ENCODE assay signal across 18 cellular contexts in genomic region chr6:22362361-22362760, GRCh38.
DNase-seq lines count a peak whose midpoint lies in the region; ATAC-seq and TF ChIP-seq lines count a peak whose summit lies in the region.
"Had no signal": no experiment of that assay in that cellular context is flagged by ENCODE, and none has a peak within 500 bp of the region (broad histone marks: within the 10 kb centered on the region; RNA-seq: fewer than 3 reads in every experiment).

No MANE protein-coding gene starts in this region.

- DNase-seq in DND-41 (no peak), NCI-H146 (lab: John Stamatoyannopoulos, UW) (peak; percentile 78), left kidney (ENCODE audit: low read depth, low spot score) (peak; percentile 58), NOMO-1 treated with DMSO at 0.1 percent for 48 hours (lab: John Stamatoyannopoulos, UW; ENCODE audit: unreplicated experiment) (no peak), NCI-H82 treated with DMSO at 0.1 percent for 48 hours (lab: John Stamatoyannopoulos, UW; ENCODE audit: unreplicated experiment) (no peak), gastrocnemius medialis (no peak)
- DNase-seq: adrenal gland, endodermal cell, foreskin melanocyte, left lung, NCI-H1048, T-cell, WERI-Rb-1 had no signal

- H3K36me3 ChIP-seq in DND-41 (ENCODE audit: insufficient read depth, low read length) (no peaks in the 10 kb centered on the region), OCI-LY3 (replicated peaks; ENCODE audit: low read depth, low read length) (no peaks in the 10 kb centered on the region), gastrocnemius medialis (no peaks in the 10 kb centered on the region)
- H3K36me3 ChIP-seq: adrenal gland, left lung, tibial nerve, WERI-Rb-1 had no signal

- H3K4me1 ChIP-seq in DND-41 (ENCODE audit: insufficient read depth, low read length), result peaks cover 22% of the 10 kb centered on the region
- H3K4me1 ChIP-seq in OCI-LY3 (ENCODE audit: low read length), result peaks cover 60% of the 10 kb centered on the region
- peaks cover 0 to 7% of the 10 kb centered on the region in 2 donors for H3K4me1 ChIP-seq in gastrocnemius medialis
- H3K4me1 ChIP-seq: adrenal gland, left lung, parathyroid adenoma had no signal

- H4K20me1 ChIP-seq in DND-41 (ENCODE audit: insufficient read depth, low read length), result no peaks in the 10 kb centered on the region
- H4K20me1 ChIP-seq in OCI-LY3 (ENCODE audit: insufficient read depth, low read length), result no peaks in the 10 kb centered on the region

- H3K9me3 ChIP-seq in DND-41 (ENCODE audit: insufficient read depth, low read length, severe bottlenecking) (no peaks in the 10 kb centered on the region), OCI-LY3 (ENCODE audit: insufficient read depth, low read length) (no peaks in the 10 kb centered on the region), gastrocnemius medialis (no peaks in the 10 kb centered on the region)
- H3K9me3 ChIP-seq: adrenal gland, left lung had no signal

- no peak overlapping the region for H3K9ac ChIP-seq in DND-41 (ENCODE audit: low read depth, low read length)
- H3K9ac ChIP-seq in OCI-LY3 (ENCODE audit: low read length), result no peak overlapping the region
- H3K9ac ChIP-seq: parathyroid adenoma had no signal

- no peak overlapping the region for H3K4me2 ChIP-seq in DND-41 (ENCODE audit: insufficient read depth, low read length)
- H3K4me2 ChIP-seq in OCI-LY3 (ENCODE audit: low read length), result peak overlapping the region; percentile 70

- H3K79me2 ChIP-seq in DND-41 (ENCODE audit: insufficient read depth, low read length), result no peaks in the 10 kb centered on the region
- H3K79me2 ChIP-seq in OCI-LY3 (ENCODE audit: low read length), result no peaks in the 10 kb centered on the region
- H3K79me2 ChIP-seq: parathyroid adenoma had no signal

- in situ Hi-C loops in gastrocnemius medialis (cut with MboI; ENCODE audit: low sequenced_read_pairs in 4 of 4), result no loop called here

- H3K27ac ChIP-seq in DND-41 (ENCODE audit: low read length) (peak overlapping the region; percentile 56; the same call in 1 of the 2 replicates), OCI-LY3 (ENCODE audit: low read length) (no peak overlapping the region), gastrocnemius medialis (no peak overlapping the region)
- H3K27ac ChIP-seq: adrenal gland, left lung, parathyroid adenoma, tibial nerve, WERI-Rb-1 had no signal

- intact Hi-C loops in gastrocnemius medialis (cut with DNase I; ENCODE audit: low total_unique reads), result no loop called here

- TF ChIP-seq CTCF in DND-41 (IDR thresholded peaks at IDR 0.05; ENCODE audit: borderline replicate concordance, extremely low read depth, low read length, poor library complexity, severe bottlenecking) (no peak), OCI-LY3 (IDR thresholded peaks at IDR 0.05; ENCODE audit: low read depth, low read length) (no peak), gastrocnemius medialis (IDR thresholded peaks at IDR 0.05 in 4 of 5, conservative IDR thresholded peaks at IDR 0.05 in 1 of 5) (no peak)

- H3K4me3 ChIP-seq in DND-41 (ENCODE audit: low read depth in 1 of 2, low read length in 2 of 2) (no peak overlapping the region), OCI-LY3 (ENCODE audit: low read length) (no peak overlapping the region), gastrocnemius medialis (no peak overlapping the region)
- H3K4me3 ChIP-seq: adrenal gland, left lung, skin epidermis, tibial nerve had no signal

- no peak for TF ChIP-seq POLR2A in gastrocnemius medialis (IDR thresholded peaks at IDR 0.05)

- no peak overlapping the region for H2AFZ ChIP-seq in DND-41 (ENCODE audit: low read depth, low read length)
- peak overlapping the region; percentile 17; the same call in 1 of the 2 replicates for H2AFZ ChIP-seq in OCI-LY3 (ENCODE audit: low read depth, low read length)
- H2AFZ ChIP-seq: parathyroid adenoma had no signal

- no peak for ATAC-seq in DND-41 (ENCODE audit: insufficient read depth, low read depth)
- no peak for ATAC-seq in gastrocnemius medialis
- no peak for ATAC-seq in GM18858 (IDR thresholded peaks at IDR 0.05; ENCODE audit: unreplicated experiment)
- ATAC-seq: left lung, T-cell had no signal

- no peaks in the 10 kb centered on the region for H3K27me3 ChIP-seq in DND-41 (ENCODE audit: insufficient read depth, low read length, poor library complexity)
- no peaks in the 10 kb centered on the region for H3K27me3 ChIP-seq in OCI-LY3 (ENCODE audit: low read depth, low read length)
- H3K27me3 ChIP-seq in gastrocnemius medialis, result no peaks in the 10 kb centered on the region
- H3K27me3 ChIP-seq: adrenal gland, left lung, tibial nerve had no signal

Comparison
In these comparisons a context has a peak if more than half of its experiments do, and no peak if none do; other contexts are left out.
1. DNase-seq: peak in NCI-H146 (single experiment) and left kidney (single experiment); none in DND-41 (single experiment), NOMO-1 treated with DMSO at 0.1 percent for 48 hours (single experiment), NCI-H82 treated with DMSO at 0.1 percent for 48 hours (single experiment) and gastrocnemius medialis (0 of 2).